Comparison of ENCODE assay signal across 1 cellular context in genomic region chr11:4118107-4118506, GRCh38.
TF ChIP-seq lines count a peak whose summit lies in the region.

No MANE protein-coding gene starts in this region.

TF ChIP-seq in IMR-90, 13 proteins besides CTCF, POLR2A, EP300 and RAD21:
- TF ChIP-seq MAZ (IDR thresholded peaks at IDR 0.05; ENCODE audit: borderline replicate concordance, low read depth, low read length) (no peak), MAFK (IDR thresholded peaks at IDR 0.05; ENCODE audit: low read depth, low read length) (peak; percentile 69), USF2 (IDR thresholded peaks at IDR 0.05; ENCODE audit: low read depth, low read length) (no peak)
